In the genomic region with DNA sequence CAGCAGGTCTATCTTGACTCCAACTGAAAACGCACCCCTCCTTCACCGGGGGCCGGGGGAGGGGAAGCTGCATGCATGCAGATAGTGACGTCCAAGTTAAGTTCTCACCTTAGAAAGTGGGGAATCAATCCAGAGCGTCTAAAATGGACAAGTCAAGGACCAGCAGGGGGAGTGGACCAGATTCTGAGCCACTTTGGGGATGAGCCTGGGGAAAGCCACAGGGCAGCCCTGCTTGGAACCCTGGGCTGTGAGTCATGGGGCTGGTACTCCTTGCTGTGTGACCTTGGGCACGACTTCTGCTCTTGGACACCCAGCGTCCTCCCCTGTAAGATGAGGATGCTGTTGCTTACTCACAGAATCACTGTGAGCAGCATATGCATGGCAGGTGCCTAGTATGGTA, we compare ENCODE assay signal across 17 cellular contexts. TPM values are rescaled to one million over a fixed set of nuclear protein-coding genes. Genes with fewer than 3 reads are reported as not detected.
DNase-seq lines count a peak whose midpoint lies in the region; ATAC-seq and TF ChIP-seq lines count a peak whose summit lies in the region.
"Had no signal": no experiment of that assay in that cellular context is flagged by ENCODE, and none has a peak within 500 bp of the region (broad histone marks: within the 10 kb centered on the region; RNA-seq: fewer than 3 reads in every experiment).

No MANE protein-coding gene starts in this region.

- DNase-seq in ELF-1 (ENCODE audit: low read depth, low spot score) (peak; percentile 20), HFFc6 (peak; percentile 26), SW480 (ENCODE audit: low spot score) (peak; percentile 20), myocyte (ENCODE audit: low read depth) (peak; percentile 43), KG1 (lab: John Stamatoyannopoulos, UW) (no peak)
- DNase-seq: activated CD8-positive, alpha-beta T cell treated with anti-CD3 and anti-CD28 coated beads for 36 hours; activated naive CD4-positive, alpha-beta T cell; COR-L47; spleen had no signal

- ATAC-seq in GM18868 (IDR thresholded peaks at IDR 0.05; ENCODE audit: unreplicated experiment) (no peak), HG02610 (IDR thresholded peaks at IDR 0.05; ENCODE audit: unreplicated experiment) (no peak), HG02973 (IDR thresholded peaks at IDR 0.05; ENCODE audit: unreplicated experiment) (no peak)
- ATAC-seq: activated CD8-positive, alpha-beta T cell treated with anti-CD3 and anti-CD28 coated beads for 36 hours; K562 had no signal

- H3K36me3 Mint-ChIP-seq in HFFc6 (ENCODE audit: low read depth) = peaks cover 13% of the 10 kb centered on the region

- H3K27ac Mint-ChIP-seq in HFFc6 = no peak overlapping the region
- H3K27ac Mint-ChIP-seq: activated CD8-positive, alpha-beta T cell treated with anti-CD3 and anti-CD28 coated beads for 36 hours; T-helper 1 cell treated with Interleukin-12 subunit alpha and Interleukin-12 subunit beta and Interleukin-4 antibody, amounts not matched to agents 30 μg/mL and 1 μg/mL, for 36 hours had no signal

- TF ChIP-seq CTCF in HFFc6 (IDR thresholded peaks at IDR 0.05) = peak; percentile 55

- H3K9me3 Mint-ChIP-seq in HFFc6 = peaks cover 11% of the 10 kb centered on the region
- H3K9me3 Mint-ChIP-seq: activated CD8-positive, alpha-beta T cell treated with anti-CD3 and anti-CD28 coated beads for 36 hours; T-helper 1 cell treated with Interleukin-12 subunit alpha and Interleukin-12 subunit beta and Interleukin-4 antibody, amounts not matched to agents 30 μg/mL and 1 μg/mL, for 36 hours had no signal

- peaks cover 36% of the 10 kb centered on the region for H3K27me3 Mint-ChIP-seq in HFFc6 (ENCODE audit: insufficient read depth)

- H3K4me3 Mint-ChIP-seq in HFFc6 = no peak overlapping the region
- H3K4me3 Mint-ChIP-seq: activated CD8-positive, alpha-beta T cell treated with anti-CD3 and anti-CD28 coated beads for 36 hours; T-helper 1 cell treated with Interleukin-12 subunit alpha and Interleukin-12 subunit beta and Interleukin-4 antibody, amounts not matched to agents 30 μg/mL and 1 μg/mL, for 36 hours had no signal

- H3K4me1 Mint-ChIP-seq in HFFc6 (ENCODE audit: low read depth) = peaks cover 10% of the 10 kb centered on the region

RNA-seq across cellular contexts. Expression of gene TNFRSF13B, which starts 9.1 kb away (rescaled TPM):
- not detected for total RNA-seq in HFFc6 (2021; fragmentation: NEBNext Ultra II Directional; extraction: Animal tissue kit (Norgen Biotek cat#: 25700))
- total RNA-seq in myocyte = not detected in 2 replicates
- polyA plus RNA-seq in myocyte (2012) = not detected
- total RNA-seq: activated CD8-positive, alpha-beta T cell treated with anti-CD3 and anti-CD28 coated beads for 36 hours; cardiac muscle cell; K562; lower leg skin; thoracic aorta had no signal
- polyA plus RNA-seq: cardiac muscle cell, K562 had no signal
